Comparison of ENCODE assay signal across 1 cellular context in the genomic region with DNA sequence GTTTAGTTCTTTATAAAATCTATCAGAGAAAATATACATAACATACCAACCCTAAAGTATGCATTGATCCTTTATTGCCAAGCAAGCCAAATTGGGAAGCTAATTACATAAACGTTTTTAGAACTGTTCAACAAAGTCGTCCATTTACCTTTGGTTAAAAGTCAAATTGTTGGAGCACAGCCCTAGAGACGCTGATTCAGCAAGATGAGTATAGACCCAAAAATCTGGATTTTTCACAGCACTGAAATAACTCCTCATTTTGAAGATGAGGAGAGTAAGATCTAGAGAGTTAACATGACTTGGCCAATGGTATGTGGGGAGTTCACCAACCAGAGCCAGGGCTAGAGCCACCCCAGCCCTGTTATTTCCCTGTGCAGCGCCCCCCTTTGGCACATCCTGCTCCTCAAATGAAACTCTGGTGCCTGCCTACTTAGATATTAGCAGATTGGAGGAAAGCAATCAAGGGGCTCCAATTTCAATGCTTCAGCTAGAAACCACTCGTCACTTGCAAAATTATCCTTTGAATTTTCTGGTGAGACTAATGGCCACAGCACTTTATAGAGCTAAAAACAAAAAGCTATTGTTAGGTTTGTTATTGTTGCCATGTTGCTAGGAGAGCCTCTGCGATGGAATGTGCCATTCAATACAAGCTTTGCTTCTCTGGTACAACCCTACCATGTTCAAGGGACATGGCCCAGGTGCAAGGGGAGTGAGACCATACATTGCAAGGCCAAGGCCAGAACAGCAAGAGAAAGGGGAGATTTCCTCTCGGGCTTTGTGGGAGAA.
TF ChIP-seq lines count a peak whose summit lies in the region.

No MANE protein-coding gene starts in this region.

TF ChIP-seq in GM12878, 131 proteins besides CTCF, POLR2A, EP300 and RAD21 (continued from another document):
- TF ChIP-seq MTA3 (IDR thresholded peaks at IDR 0.05; ENCODE audit: borderline replicate concordance, low read length) (no peak), ZNF622 (IDR thresholded peaks at IDR 0.05) (no peak)
- TF ChIP-seq, protein P1, sequence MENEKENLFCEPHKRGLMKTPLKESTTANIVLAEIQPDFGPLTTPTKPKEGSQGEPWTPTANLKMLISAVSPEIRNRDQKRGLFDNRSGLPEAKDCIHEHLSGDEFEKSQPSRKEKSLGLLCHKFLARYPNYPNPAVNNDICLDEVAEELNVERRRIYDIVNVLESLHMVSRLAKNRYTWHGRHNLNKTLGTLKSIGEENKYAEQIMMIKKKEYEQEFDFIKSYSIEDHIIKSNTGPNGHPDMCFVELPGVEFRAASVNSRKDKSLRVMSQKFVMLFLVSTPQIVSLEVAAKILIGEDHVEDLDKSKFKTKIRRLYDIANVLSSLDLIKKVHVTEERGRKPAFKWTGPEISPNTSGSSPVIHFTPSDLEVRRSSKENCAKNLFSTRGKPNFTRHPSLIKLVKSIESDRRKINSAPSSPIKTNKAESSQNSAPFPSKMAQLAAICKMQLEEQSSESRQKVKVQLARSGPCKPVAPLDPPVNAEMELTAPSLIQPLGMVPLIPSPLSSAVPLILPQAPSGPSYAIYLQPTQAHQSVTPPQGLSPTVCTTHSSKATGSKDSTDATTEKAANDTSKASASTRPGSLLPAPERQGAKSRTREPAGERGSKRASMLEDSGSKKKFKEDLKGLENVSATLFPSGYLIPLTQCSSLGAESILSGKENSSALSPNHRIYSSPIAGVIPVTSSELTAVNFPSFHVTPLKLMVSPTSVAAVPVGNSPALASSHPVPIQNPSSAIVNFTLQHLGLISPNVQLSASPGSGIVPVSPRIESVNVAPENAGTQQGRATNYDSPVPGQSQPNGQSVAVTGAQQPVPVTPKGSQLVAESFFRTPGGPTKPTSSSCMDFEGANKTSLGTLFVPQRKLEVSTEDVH (IDR thresholded peaks at IDR 0.05; ENCODE audit: low read depth, partially characterized antibody) = no peak
